ENCODE assay signal across 2 cellular contexts in genomic region chr11:7514099-7514725, GRCh38.
TF ChIP-seq lines count a peak whose summit lies in the region.

No MANE protein-coding gene starts in this region.

TF ChIP-seq in HCT116, 20 proteins besides CTCF, POLR2A, EP300 and RAD21:
- no peak for TF ChIP-seq EZH2 (IDR thresholded peaks at IDR 0.05)
- no peak for TF ChIP-seq SP1 (IDR thresholded peaks at IDR 0.05; ENCODE audit: low read depth)
- TF ChIP-seq TCF7L2 (IDR thresholded peaks at IDR 0.05; ENCODE audit: borderline replicate concordance, extremely low read depth, insufficient read depth, insufficient read length) = no peak
- TF ChIP-seq MAX (IDR thresholded peaks at IDR 0.05) = no peak
- TF ChIP-seq ZNF274 (IDR thresholded peaks at IDR 0.05; ENCODE audit: low read depth, low read length) = no peak
- no peak for TF ChIP-seq SRF (IDR thresholded peaks at IDR 0.05; ENCODE audit: low read depth)
- TF ChIP-seq EGR1 (IDR thresholded peaks at IDR 0.05; ENCODE audit: low read depth) = no peak
- no peak for TF ChIP-seq CBX3 (IDR thresholded peaks at IDR 0.05; ENCODE audit: low read depth)
- TF ChIP-seq ZBTB33 (IDR thresholded peaks at IDR 0.05; ENCODE audit: extremely low read depth, insufficient replicate concordance, low read length) = no peak
- TF ChIP-seq EZH2phosphoT487 (IDR thresholded peaks at IDR 0.05; ENCODE audit: borderline replicate concordance) = no peak
- no peak for TF ChIP-seq REST (IDR thresholded peaks at IDR 0.05; ENCODE audit: low read depth)
- no peak for TF ChIP-seq POLR2AphosphoS5 (IDR thresholded peaks at IDR 0.05; ENCODE audit: low read depth, low read length)
- no peak for TF ChIP-seq YY1 (IDR thresholded peaks at IDR 0.05; ENCODE audit: extremely low read depth, insufficient replicate concordance, low read depth, low read length)
- no peak for TF ChIP-seq FOSL1 (IDR thresholded peaks at IDR 0.05; ENCODE audit: low read depth)
- TF ChIP-seq ZFX (IDR thresholded peaks at IDR 0.05) = no peak

TF ChIP-seq in H1, 55 proteins besides CTCF, POLR2A, EP300 and RAD21:
- TF ChIP-seq E2F6 (IDR thresholded peaks at IDR 0.05) (peak; percentile 27; the same call in 1 of the 2 replicates), KDM4A (IDR thresholded peaks at IDR 0.05; ENCODE audit: low read depth, low read length, severe bottlenecking) (peak; percentile 97), SIX5 (IDR thresholded peaks at IDR 0.05; ENCODE audit: low read depth, low read length) (no peak)
